7 cellular contexts compared by ENCODE assay signal in genomic region chr12:68801124-68801523, GRCh38. TPM values are rescaled to one million over a fixed set of nuclear protein-coding genes. Genes with fewer than 3 reads are reported as not detected.
A peak's percentile ranks its signal among the peaks of the same experiment; 100 is the strongest.
DNase-seq lines count a peak whose midpoint lies in the region; ATAC-seq and TF ChIP-seq lines count a peak whose summit lies in the region.
"Not testable (repeated sequence)": the region's sequence is repeated elsewhere in the genome, so short reads cannot be mapped to it uniquely, and the experiment has no call there.

No MANE protein-coding gene starts in this region.

- not testable (repeated sequence) for H4K8ac ChIP-seq in trophoblast cell (ENCODE audit: low read depth, low read length)

- H2BK5ac ChIP-seq in trophoblast cell (ENCODE audit: low read depth, low read length, poor library complexity), result peak overlapping the region; percentile 39

- not testable (repeated sequence) for H4K12ac ChIP-seq in trophoblast cell (ENCODE audit: low read depth, low read length)

- POLR2A ChIA-PET in HCT116 (lab: Charles Lee), result not testable (repeated sequence)
- POLR2A ChIA-PET in PC-9 (lab: Charles Lee; ENCODE audit: unreplicated experiment), result interaction anchor here (0.6 to 0.7 kb wide), 3 partner anchors 37 to 65 kb away, joined by 5 to 8 read pairs (median 7); no protein-coding TSS in a partner anchor
- POLR2A ChIA-PET in MCF 10A (lab: Yijun Ruan, JAX), result interaction anchor here (1.0 to 2.6 kb wide), 3 partner anchors 11 to 55 kb away, joined by 3 to 13 read pairs (median 9); partner anchors contain the start of gene SLC35E3

- peak; percentile 58 for ATAC-seq in HCT116

- H3K23ac ChIP-seq in trophoblast cell (ENCODE audit: low read length), result not testable (repeated sequence)

- intact Hi-C loops in HCT116 (cut with micrococcal nuclease), result not testable (repeated sequence)
- intact Hi-C loops in PC-9 (cut with micrococcal nuclease; ENCODE audit: unreplicated experiment), result loop anchor here (10.0 kb wide), 1 partner anchor 436 kb away; no protein-coding TSS in a partner anchor
- intact Hi-C loops in MCF 10A (cut with micrococcal nuclease), result loop anchor here (10.0 kb wide), 1 partner anchor 466 kb away; the partner anchor contains the start of gene MDM1

- H3K4me2 ChIP-seq in BLaER1 (peak overlapping the region; percentile 84), HCT116 (ENCODE audit: low read length) (peak overlapping the region; percentile 66), PC-9 (peak overlapping the region; percentile 84)
- not testable (repeated sequence) for H3K4me2 ChIP-seq in trophoblast cell (ENCODE audit: low read length)

- H3K9me3 Mint-ChIP-seq in MCF 10A (ENCODE audit: unreplicated experiment), result not testable (repeated sequence)

- TF ChIP-seq POLR2A in HCT116 (IDR thresholded peaks at IDR 0.05; ENCODE audit: borderline replicate concordance, extremely low read depth, insufficient read depth, insufficient read length), result not testable (repeated sequence)

- CTCF ChIA-PET in HCT116 (lab: Charles Lee); PC-9 (lab: Charles Lee); MCF 10A (lab: Yijun Ruan, JAX): not testable (repeated sequence)

- peak overlapping the region; percentile 7 for H3K14ac ChIP-seq in trophoblast cell (ENCODE audit: low read length)

- H3K18ac ChIP-seq in trophoblast cell (ENCODE audit: low read length), result not testable (repeated sequence)

- TF ChIP-seq CTCF in HCT116 (IDR thresholded peaks at IDR 0.05 in 2 of 3, conservative IDR thresholded peaks at IDR 0.05 in 1 of 3; ENCODE audit: borderline replicate concordance in 1 of 3, insufficient read depth in 1 of 3, low read depth in 2 of 3, low read length in 2 of 3); PC-9 (conservative IDR thresholded peaks at IDR 0.05); MCF 10A (IDR thresholded peaks at IDR 0.05; ENCODE audit: unreplicated experiment): not testable (repeated sequence)

- H3K4me1 Mint-ChIP-seq in MCF 10A (ENCODE audit: insufficient read depth, unreplicated experiment), result not testable (repeated sequence)

- not testable (repeated sequence) for H3K9ac ChIP-seq in BLaER1; trophoblast cell (ENCODE audit: low read length)
- peak overlapping the region; percentile 43 for H3K9ac ChIP-seq in HCT116 (ENCODE audit: low read length)

- RAD21 ChIA-PET in HCT116 (lab: Charles Lee; ENCODE audit: low non-redundant PET in 1 of 2, low total read pairs in 2 of 2, uncharacterized antibody in 2 of 2, unreplicated experiment in 2 of 2), result not testable (repeated sequence)

- H3K4ac ChIP-seq in trophoblast cell (ENCODE audit: low read depth, low read length), result not testable (repeated sequence)

- H2BK120ac ChIP-seq in trophoblast cell (ENCODE audit: insufficient read depth, low read length, poor library complexity), result peak overlapping the region; percentile 50

- BruUV-seq in HCT116 (replicated peaks; lab: Mats Ljungman, UMichigan) (TSS peak; percentile 95), PC-9 (replicated peaks; lab: Mats Ljungman, UMichigan) (TSS peak; percentile 76)
- not testable (repeated sequence) for BruUV-seq in MCF 10A (replicated peaks; lab: Mats Ljungman, UMichigan)

- peak overlapping the region; percentile 75 for H2BK12ac ChIP-seq in trophoblast cell (ENCODE audit: low read length)

- H3K79me1 ChIP-seq in trophoblast cell (ENCODE audit: low read length), result peaks cover 10% of the 10 kb centered on the region

- peak overlapping the region; percentile 54 for H4K91ac ChIP-seq in trophoblast cell (ENCODE audit: low read depth, low read length)

- H3F3A ChIP-seq in PC-9 (ENCODE audit: insufficient read depth, low read depth), result peaks cover 30% of the 10 kb centered on the region

- H4K20me1 ChIP-seq in BLaER1; HCT116 (ENCODE audit: insufficient read depth); PC-9 (ENCODE audit: insufficient read depth): not testable (repeated sequence)

- not testable (repeated sequence) for H3K9me2 ChIP-seq in HCT116 (ENCODE audit: insufficient read depth); PC-9 (ENCODE audit: insufficient read depth)

- WGBS in trophoblast cell (ENCODE audit: extremely low coverage, insufficient coverage, insufficient read length), result no CpG with 5 or more reads among the region's 7 CpGs

- H3K79me2 ChIP-seq in HCT116 (ENCODE audit: insufficient read depth, low read length); PC-9 (ENCODE audit: low read depth); trophoblast cell (ENCODE audit: control insufficient read depth, insufficient read depth, low read length, poor library complexity): not testable (repeated sequence)

- peaks cover 37% of the 10 kb centered on the region for H3K4me1 ChIP-seq in BLaER1
- peaks cover 31 to 46% of the 10 kb centered on the region in 2 experiments for H3K4me1 ChIP-seq in HCT116 (ENCODE audit: control insufficient read depth in 1 of 2, insufficient read depth in 2 of 2, low read length in 2 of 2)
- peaks cover 30% of the 10 kb centered on the region for H3K4me1 ChIP-seq in PC-9 (replicated peaks; ENCODE audit: insufficient read depth)
- not testable (repeated sequence) for H3K4me1 ChIP-seq in trophoblast cell (ENCODE audit: control insufficient read depth in 1 of 2, insufficient read depth in 2 of 2, low read length in 2 of 2)

- H3K9me3 ChIP-seq in BLaER1; HCT116 (ENCODE audit: control insufficient read depth in 1 of 2, insufficient read depth in 1 of 2, low read depth in 1 of 2, low read length in 2 of 2); PC-9 (ENCODE audit: insufficient read depth, low read depth); trophoblast cell (ENCODE audit: insufficient read depth, low read depth, low read length): not testable (repeated sequence)

- H2AFZ ChIP-seq in HCT116 (ENCODE audit: low read depth, low read length, poor library complexity, severe bottlenecking); trophoblast cell (ENCODE audit: insufficient read depth, low read length, poor library complexity): not testable (repeated sequence)
- peak overlapping the region; percentile 88; the same call in 1 of the 2 replicates for H2AFZ ChIP-seq in PC-9

- H3K4me3 ChIP-seq in BLaER1; trophoblast cell (ENCODE audit: low read depth, low read length): not testable (repeated sequence)
- H3K4me3 ChIP-seq in HCT116 (replicated peaks in 1 of 2; ENCODE audit: low read depth in 1 of 2, low read length in 2 of 2) (peak overlapping the region in 1 of 2 experiments; percentile 13; a peak in 2 of 4 replicates), PC-9 (peak overlapping the region; percentile 23; the same call in 1 of the 2 replicates)

- not testable (repeated sequence) for TF ChIP-seq RAD21 in HCT116 (IDR thresholded peaks at IDR 0.05; ENCODE audit: low read depth)

- peak overlapping the region; percentile 63 for H3K27ac Mint-ChIP-seq in MCF 10A (ENCODE audit: low read depth, unreplicated experiment)

- peak overlapping the region; percentile 28 for H3K4me3 Mint-ChIP-seq in MCF 10A (ENCODE audit: unreplicated experiment)

- H3K27me3 ChIP-seq in BLaER1; HCT116 (ENCODE audit: insufficient read depth, low read length); PC-9 (ENCODE audit: insufficient read depth, low read depth); trophoblast cell (ENCODE audit: insufficient read depth, low read length): not testable (repeated sequence)

- not testable (repeated sequence) for H3K27ac ChIP-seq in BLaER1; HCT116 (ENCODE audit: low read depth, low read length); trophoblast cell (ENCODE audit: low read depth, low read length)
- H3K27ac ChIP-seq in PC-9, result peak overlapping the region; percentile 95

- not testable (repeated sequence) for H3K36me3 Mint-ChIP-seq in MCF 10A (ENCODE audit: insufficient read depth, unreplicated experiment)

- DNase-seq in HCT116 (ENCODE audit: low read depth, low spot score); PC-9; MCF 10A (ENCODE audit: unreplicated experiment); trophoblast cell: not testable (repeated sequence)
- DNase-seq in activated CD8-positive, alpha-beta memory T cell treated with anti-CD3 and anti-CD28 coated beads, Interleukin-2, amount 50 U/mL, for 48 hours, result peak; percentile 6
- DNase-seq in ureter (ENCODE audit: low spot score), result peak; percentile 9

- not testable (repeated sequence) for H3K36me3 ChIP-seq in BLaER1; HCT116 (ENCODE audit: control insufficient read depth in 1 of 2, insufficient read depth in 2 of 2, low read length in 2 of 2); PC-9 (ENCODE audit: low read depth); trophoblast cell (ENCODE audit: control insufficient read depth in 1 of 2, insufficient read depth in 2 of 2, low read length in 2 of 2)

- H2AK5ac ChIP-seq in trophoblast cell (ENCODE audit: low read length), result not testable (repeated sequence)

- not testable (repeated sequence) for H3K27me3 Mint-ChIP-seq in MCF 10A (ENCODE audit: insufficient read depth, unreplicated experiment)

RNA-seq across cellular contexts. Expression of gene MDM2, which starts 6.9 kb away (rescaled TPM):
- total RNA-seq in HCT116 (2021; ENCODE audit: unreplicated experiment) (170 TPM), PC-9 (2021) (74.3 and 95.2 TPM in 2 replicates), MCF 10A (2022) (353 and 383 TPM in 2 replicates), ureter (140 TPM)
- polyA plus RNA-seq in HCT116 (2012), result 33.0 and 35.6 TPM in 2 replicates
- polyA plus RNA-seq in trophoblast cell (2013), result 194 and 207 TPM in 2 replicates

RNA-seq across cellular contexts. Expression of gene SLC35E3, which starts 55.1 kb away (rescaled TPM):
- total RNA-seq in HCT116 (2021; ENCODE audit: unreplicated experiment), result 4.9 TPM
- 2.7 and 3.8 TPM in 2 replicates for polyA plus RNA-seq in HCT116 (2012)
- 8.9 and 10.7 TPM in 2 replicates for total RNA-seq in PC-9 (2021)
- 7.3 and 7.6 TPM in 2 replicates for total RNA-seq in MCF 10A (2022)
- polyA plus RNA-seq in trophoblast cell (2013), result 5.2 and 5.3 TPM in 2 replicates
- total RNA-seq in ureter, result 13.4 TPM
